23 cellular contexts compared by ENCODE assay signal in the genomic region with DNA sequence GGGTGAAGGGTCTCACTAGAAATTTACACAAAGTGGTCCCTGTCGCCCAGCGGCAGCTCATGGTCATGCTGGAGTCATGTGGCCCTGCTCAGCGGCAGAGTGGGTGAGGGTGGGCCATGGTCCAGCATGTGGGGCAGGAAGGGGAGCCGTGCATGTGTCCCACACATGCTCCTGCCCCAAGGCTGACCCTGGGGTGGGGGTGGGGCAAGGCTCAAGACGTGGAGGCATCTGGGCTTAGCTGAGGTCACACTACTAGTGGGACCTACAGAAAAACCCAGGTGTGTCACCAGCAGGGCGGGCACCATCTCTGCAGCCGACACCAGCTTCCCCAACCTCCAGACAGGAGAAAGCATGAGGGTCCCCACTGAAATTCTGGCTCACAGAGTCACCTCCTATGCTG. TPM values are rescaled to one million over a fixed set of nuclear protein-coding genes. Genes with fewer than 3 reads are reported as not detected.
DNase-seq lines count a peak whose midpoint lies in the region; ATAC-seq, FAIRE-seq and TF ChIP-seq lines count a peak whose summit lies in the region.
"Had no signal": no experiment of that assay in that cellular context is flagged by ENCODE, and none has a peak within 500 bp of the region (broad histone marks: within the 10 kb centered on the region; RNA-seq: fewer than 3 reads in every experiment).

No MANE protein-coding gene starts in this region.

- ATAC-seq in stimulated activated naive CD8-positive, alpha-beta T cell treated with anti-CD3 and anti-CD28 coated beads, Interleukin-15, amount 100 ng/mL, for 72 hours: peak; percentile 6
- no peak for ATAC-seq in stimulated activated naive CD8-positive, alpha-beta T cell treated with anti-CD3 and anti-CD28 coated beads, Interleukin-15, Interleukin-2, amounts not matched to agents 100 U/mL and 50 U/mL, for 24 hours
- ATAC-seq: activated T-cell treated with anti-CD3 and anti-CD28 coated beads, Interleukin-2, amount 50 U/mL, for 72 hours; gastroesophageal sphincter had no signal

- H3K4me1 ChIP-seq in kidney (ENCODE audit: control insufficient read depth in 1 of 2, insufficient read depth in 1 of 2, low read depth in 1 of 2, low read length in 2 of 2): peaks cover 22 to 24% of the 10 kb centered on the region in 2 donors
- H3K4me1 ChIP-seq: gastroesophageal sphincter had no signal

- H3K9me3 Mint-ChIP-seq in stimulated activated naive CD8-positive, alpha-beta T cell treated with anti-CD3 and anti-CD28 coated beads, Interleukin-15, amount 100 ng/mL, for 72 hours: no peaks in the 10 kb centered on the region
- H3K9me3 Mint-ChIP-seq: activated T-cell treated with anti-CD3 and anti-CD28 coated beads, Interleukin-2, amount 50 U/mL, for 72 hours; naive B cell; type B pancreatic cell had no signal

- TF ChIP-seq POLR2A in erythroblast (IDR thresholded peaks at IDR 0.05; ENCODE audit: low read length): no peak

- peaks cover 24 to 65% of the 10 kb centered on the region in 2 donors for H3K36me3 ChIP-seq in kidney (ENCODE audit: control insufficient read depth in 1 of 2, insufficient read depth in 2 of 2, low read length in 2 of 2)

- peaks cover 8% of the 10 kb centered on the region for H3K27me3 Mint-ChIP-seq in stimulated activated naive CD8-positive, alpha-beta T cell treated with anti-CD3 and anti-CD28 coated beads, Interleukin-15, amount 100 ng/mL, for 72 hours
- H3K27me3 Mint-ChIP-seq: naive B cell, type B pancreatic cell had no signal

- no peaks in the 10 kb centered on the region for H3K4me1 Mint-ChIP-seq in stimulated activated naive CD8-positive, alpha-beta T cell treated with anti-CD3 and anti-CD28 coated beads, Interleukin-15, amount 100 ng/mL, for 72 hours
- H3K4me1 Mint-ChIP-seq: naive B cell had no signal

- H3K4me3 ChIP-seq in coronary artery: no peak overlapping the region
- H3K4me3 ChIP-seq in kidney (ENCODE audit: low read length in 2 of 2): no peak overlapping the region
- H3K4me3 ChIP-seq: gastroesophageal sphincter, SK-N-MC had no signal

- H3K27ac ChIP-seq in coronary artery (no peak overlapping the region), kidney (ENCODE audit: low read depth in 2 of 2, low read length in 2 of 2) (peak overlapping the region; percentile 66 to 90)
- H3K27ac ChIP-seq: gastroesophageal sphincter, SK-N-MC had no signal

- H3K9ac ChIP-seq in kidney (ENCODE audit: low read length in 2 of 2): no peak overlapping the region

- no peaks in the 10 kb centered on the region for H3K9me3 ChIP-seq in kidney (ENCODE audit: control insufficient read depth in 1 of 2, low read length in 2 of 2)

- no peak overlapping the region for H3K27ac Mint-ChIP-seq in stimulated activated naive CD8-positive, alpha-beta T cell treated with anti-CD3 and anti-CD28 coated beads, Interleukin-15, amount 100 ng/mL, for 72 hours
- H3K27ac Mint-ChIP-seq: activated naive CD4-positive, alpha-beta T cell treated with anti-CD3 and anti-CD28 coated beads for 36 hours; activated T-cell treated with anti-CD3 and anti-CD28 coated beads, Interleukin-2, amount 50 U/mL, for 72 hours; naive B cell had no signal

- intact Hi-C loops in kidney (cut with DNase I): no loop called here

- no peak overlapping the region for H3K4me3 Mint-ChIP-seq in stimulated activated naive CD8-positive, alpha-beta T cell treated with anti-CD3 and anti-CD28 coated beads, Interleukin-15, amount 100 ng/mL, for 72 hours
- H3K4me3 Mint-ChIP-seq: activated naive CD4-positive, alpha-beta T cell treated with anti-CD3 and anti-CD28 coated beads for 36 hours; activated T-cell treated with anti-CD3 and anti-CD28 coated beads, Interleukin-2, amount 50 U/mL, for 72 hours; naive B cell; type B pancreatic cell had no signal

- no peak for DNase-seq in stimulated activated naive CD8-positive, alpha-beta T cell treated with anti-CD3 and anti-CD28 coated beads, Interleukin-15, amount 100 ng/mL, for 72 hours
- no peak for DNase-seq in stimulated activated naive CD8-positive, alpha-beta T cell treated with anti-CD3 and anti-CD28 coated beads, Interleukin-15, Interleukin-2, amounts not matched to agents 100 U/mL and 50 U/mL, for 24 hours
- peak; percentile 67 for DNase-seq in coronary artery (ENCODE audit: low spot score)
- DNase-seq in kidney: peak; percentile 75
- DNase-seq in stimulated activated CD4-positive, alpha-beta T cell treated with anti-CD3 and anti-CD28 coated beads, Interleukin-15, amount 100 ng/mL, for 24 hours: no peak
- DNase-seq in NCI-H510A treated with DMSO at 0.1 percent for 48 hours (lab: John Stamatoyannopoulos, UW): no peak
- DNase-seq in 8988T: no peak
- DNase-seq in erythroblast (lab: John Stamatoyannopoulos, UW): no peak
- DNase-seq: activated CD4-positive, alpha-beta T cell treated with anti-CD3 and anti-CD28 coated beads for 48 hours; activated naive CD4-positive, alpha-beta T cell treated with anti-CD3 and anti-CD28 coated beads for 36 hours; activated T-cell treated with anti-CD3 and anti-CD28 coated beads, Interleukin-2, amount 50 U/mL, for 72 hours; amygdala; Kasumi-1; naive B cell; NCI-H187; NCI-H748 treated with DMSO at 0.1 percent for 48 hours; occipital lobe; OCI-M1; T-helper 2 cell had no signal

- TF ChIP-seq CTCF in coronary artery (IDR thresholded peaks at IDR 0.05) (no peak), kidney (IDR thresholded peaks at IDR 0.05; ENCODE audit: borderline replicate concordance, extremely low read depth, insufficient read depth) (no peak)

- FAIRE-seq in kidney (lab: Jason Lieb, UNC): no peak

RNA-seq across cellular contexts. Expression of a gene that starts 42.4 kb away (rescaled TPM):
- 159 TPM for total RNA-seq in kidney
- polyA plus RNA-seq in kidney (ENCODE audit: insufficient read depth, low read depth, low replicate concordance): 7.8 TPM

RNA-seq across cellular contexts. Expression of a gene that starts 45.0 kb away (rescaled TPM):
- total RNA-seq in kidney: 8.7 TPM
- 1.6 TPM for polyA plus RNA-seq in kidney (ENCODE audit: insufficient read depth, low read depth, low replicate concordance)
- total RNA-seq: A172; activated naive CD4-positive, alpha-beta T cell treated with anti-CD3 and anti-CD28 coated beads for 36 hours had no signal

Comparison
In these comparisons a context has a peak if more than half of its experiments do, and no peak if none do; other contexts are left out.
1. DNase-seq: peak in coronary artery (single experiment) and kidney (single experiment); none in stimulated activated naive CD8-positive, alpha-beta T cell treated with anti-CD3 and anti-CD28 coated beads, Interleukin-15, amount 100 ng/mL, for 72 hours (0 of 2), stimulated activated naive CD8-positive, alpha-beta T cell treated with anti-CD3 and anti-CD28 coated beads, Interleukin-15, Interleukin-2, amounts not matched to agents 100 U/mL and 50 U/mL, for 24 hours (single experiment), stimulated activated CD4-positive, alpha-beta T cell treated with anti-CD3 and anti-CD28 coated beads, Interleukin-15, amount 100 ng/mL, for 24 hours (single experiment), NCI-H510A treated with DMSO at 0.1 percent for 48 hours (single experiment), 8988T (single experiment) and erythroblast (0 of 2).
2. H3K27ac ChIP-seq: peak in kidney (2 of 2); none in coronary artery (0 of 2).